Comparison of ENCODE assay signal across 15 cellular contexts in the genomic region with DNA sequence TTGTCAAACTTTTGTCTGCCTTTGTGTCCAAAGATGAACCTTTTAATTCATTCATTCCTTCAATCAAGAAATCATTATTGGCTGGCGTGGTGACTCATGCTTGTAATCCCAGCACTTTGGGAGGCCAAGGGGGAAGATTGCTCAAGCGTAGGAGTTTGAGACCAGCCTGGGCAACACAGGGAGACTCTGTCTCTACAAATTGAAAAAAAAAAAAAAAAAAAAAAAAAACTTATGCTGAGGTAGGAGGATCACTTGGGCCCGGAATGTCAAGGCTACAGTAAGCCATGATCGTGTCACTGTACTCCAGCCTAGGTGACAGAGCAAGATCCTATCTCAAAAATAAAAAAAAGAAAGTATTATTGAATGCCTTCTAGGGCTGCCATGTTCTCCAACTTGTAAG. TPM values are rescaled to one million over a fixed set of nuclear protein-coding genes. Genes with fewer than 3 reads are reported as not detected.
A peak's percentile ranks its signal among the peaks of the same experiment; 100 is the strongest.
DNase-seq lines count a peak whose midpoint lies in the region; ATAC-seq, FAIRE-seq and TF ChIP-seq lines count a peak whose summit lies in the region.
"Had no signal": no experiment of that assay in that cellular context is flagged by ENCODE, and none has a peak within 500 bp of the region (broad histone marks: within the 10 kb centered on the region; RNA-seq: fewer than 3 reads in every experiment).

No MANE protein-coding gene starts in this region.

- H3K9me3 ChIP-seq in PC-9 (ENCODE audit: insufficient read depth, low read depth) (no peaks in the 10 kb centered on the region), pancreas (no peaks in the 10 kb centered on the region)

- TF ChIP-seq CTCF in PC-9 (conservative IDR thresholded peaks at IDR 0.05) = no peak
- no peak for TF ChIP-seq CTCF in pancreas (IDR thresholded peaks at IDR 0.05)

- POLR2A ChIA-PET in PC-9 (lab: Charles Lee; ENCODE audit: unreplicated experiment) = no interaction called here

- peak; percentile 1 to 11 (median 5) for ATAC-seq in pancreas
- no peak for ATAC-seq in HG02759 (IDR thresholded peaks at IDR 0.05; ENCODE audit: unreplicated experiment)
- ATAC-seq: activated T-cell treated with anti-CD3 and anti-CD28 coated beads, Interleukin-2, amount 50 U/mL, for 4 hours; stimulated activated naive B cell treated with anti-CD40 and anti-IgM and Interleukin-4, amounts not matched to agents 10 μg/mL and 1 μg/mL and 100 μg/mL, for 72 hours had no signal

- H3K36me3 ChIP-seq in PC-9 (ENCODE audit: low read depth) (no peaks in the 10 kb centered on the region), pancreas (no peaks in the 10 kb centered on the region)

- H3K4me3 ChIP-seq in PC-9 = no peak overlapping the region
- no peak overlapping the region for H3K4me3 ChIP-seq in pancreas

- H3K79me2 ChIP-seq in PC-9 (ENCODE audit: low read depth) = no peaks in the 10 kb centered on the region

- no peaks in the 10 kb centered on the region for H3K27me3 ChIP-seq in PC-9 (ENCODE audit: insufficient read depth, low read depth)
- no peaks in the 10 kb centered on the region for H3K27me3 ChIP-seq in pancreas

- DNase-seq in EL (peak; percentile 45), PC-9 (no peak), epithelial cell of prostate (ENCODE audit: low read depth, low spot score) (no peak), pancreas (no peak), NCI-H2107 (lab: John Stamatoyannopoulos, UW) (no peak), iPS-NIHi7 (ENCODE audit: extremely low spot score) (no peak), NCI-H345 treated with DMSO at 0.1 percent for 48 hours (lab: John Stamatoyannopoulos, UW; ENCODE audit: unreplicated experiment) (no peak)
- DNase-seq: activated CD4-positive, alpha-beta T cell treated with anti-CD3 and anti-CD28 coated beads for 4 hours; activated T-cell treated with anti-CD3 and anti-CD28 coated beads, Interleukin-2, amount 50 U/mL, for 4 hours; NCI-H187; stimulated activated CD4-positive, alpha-beta T cell treated with anti-CD3 and anti-CD28 coated beads, Interleukin-4, amount 100 ng/mL, for 1 hour; stimulated activated naive B cell treated with anti-CD40 and anti-IgM and Interleukin-4, amounts not matched to agents 10 μg/mL and 1 μg/mL and 100 μg/mL, for 72 hours; SW 1271 had no signal

- FAIRE-seq in pancreas (lab: Jason Lieb, UNC) = no peak
- FAIRE-seq: G401.6 had no signal

- H3F3A ChIP-seq in PC-9 (ENCODE audit: insufficient read depth, low read depth) = no peaks in the 10 kb centered on the region

- CTCF ChIA-PET in PC-9 (lab: Charles Lee) = interaction anchor here (0.7 kb wide), 1 partner anchor 75 kb away, joined by 11 read pairs; no protein-coding TSS in a partner anchor

- no peaks in the 10 kb centered on the region for H4K20me1 ChIP-seq in PC-9 (ENCODE audit: insufficient read depth)

- H3K4me2 ChIP-seq in PC-9 = 0 out of 2 replicates have a peak overlapping the region, but pooled peaks have one; percentile 23

- 36 to 52% methylated on average over 4 of the region's 4 CpGs for WGBS in pancreas, 2 donors

- intact Hi-C loops in PC-9 (cut with micrococcal nuclease; ENCODE audit: unreplicated experiment) (no loop called here), pancreas (cut with DNase I) (no loop called here)

- no peak overlapping the region for H3K27ac ChIP-seq in PC-9
- peak overlapping the region; percentile 72 for H3K27ac ChIP-seq in epithelial cell of prostate
- peak overlapping the region in 3 of 4 donors; percentile 75 to 90 (median 86) for H3K27ac ChIP-seq in pancreas

- BruUV-seq in PC-9 (replicated peaks; lab: Mats Ljungman, UMichigan) = no TSS peak

- no peak overlapping the region for H2AFZ ChIP-seq in PC-9

- H3K9me2 ChIP-seq in PC-9 (ENCODE audit: insufficient read depth) = no peaks in the 10 kb centered on the region

- 0 out of 2 replicates have a peak, but pooled peaks cover 8% of the 10 kb centered on the region for H3K4me1 ChIP-seq in PC-9 (replicated peaks; ENCODE audit: insufficient read depth)
- H3K4me1 ChIP-seq in pancreas = peaks cover 9 to 30% (median 24%) of the 10 kb centered on the region in 3 donors

RNA-seq across cellular contexts. Expression of gene CXADR, which starts 51.3 kb away (rescaled TPM):
- total RNA-seq in PC-9 (2021) = 12.7 and 21.7 TPM in 2 replicates
- total RNA-seq in pancreas = 10 to 100 TPM; 11.7 to 24.8 (median 16.4) TPM
- 1 to 10 TPM; 5.1 to 5.8 TPM for polyA plus RNA-seq in pancreas
